Comparison of ENCODE assay signal across 16 cellular contexts in genomic region chr5:141713616-141714309, GRCh38. TPM values are rescaled to one million over a fixed set of nuclear protein-coding genes. Genes with fewer than 3 reads are reported as not detected.
DNase-seq lines count a peak whose midpoint lies in the region; ATAC-seq and TF ChIP-seq lines count a peak whose summit lies in the region.
"Had no signal": no experiment of that assay in that cellular context is flagged by ENCODE, and none has a peak within 500 bp of the region (broad histone marks: within the 10 kb centered on the region; RNA-seq: fewer than 3 reads in every experiment).

No MANE protein-coding gene starts in this region.

- H3K4me1 Mint-ChIP-seq in HFFc6 (ENCODE audit: low read depth) = peaks cover 20% of the 10 kb centered on the region
- H3K4me1 Mint-ChIP-seq in activated T-cell treated with anti-CD3 and anti-CD28 coated beads, Interleukin-2, amount 50 U/mL, for 4 hours (ENCODE audit: low read depth) = no peaks in the 10 kb centered on the region
- H3K4me1 Mint-ChIP-seq: naive thymus-derived CD8-positive, alpha-beta T cell had no signal

- H3K36me3 Mint-ChIP-seq in HFFc6 (ENCODE audit: low read depth) = no peaks in the 10 kb centered on the region
- no peaks in the 10 kb centered on the region for H3K36me3 Mint-ChIP-seq in activated T-cell treated with anti-CD3 and anti-CD28 coated beads, Interleukin-2, amount 50 U/mL, for 4 hours (ENCODE audit: insufficient read depth)
- H3K36me3 Mint-ChIP-seq: naive thymus-derived CD8-positive, alpha-beta T cell had no signal

- peaks cover 31% of the 10 kb centered on the region for H3K27me3 Mint-ChIP-seq in HFFc6 (ENCODE audit: insufficient read depth)
- H3K27me3 Mint-ChIP-seq in activated T-cell treated with anti-CD3 and anti-CD28 coated beads, Interleukin-2, amount 50 U/mL, for 4 hours (ENCODE audit: low read depth) = peaks cover 16% of the 10 kb centered on the region

- DNase-seq in HFFc6 = peak; percentile 10
- peak; percentile 65 for DNase-seq in RPMI7951 (ENCODE audit: low read depth)
- DNase-seq in foreskin melanocyte = peak; percentile 13
- peak; percentile 71 for DNase-seq in retinal pigment epithelial cell (ENCODE audit: low read depth)
- no peak for DNase-seq in activated T-cell treated with anti-CD3 and anti-CD28 coated beads, Interleukin-2, amount 50 U/mL, for 4 hours
- DNase-seq: activated CD4-positive, alpha-beta T cell treated with anti-CD3 and anti-CD28 coated beads for 4 hours; amniotic stem cell; dorsolateral prefrontal cortex; kidney; naive thymus-derived CD8-positive, alpha-beta T cell; NCI-H1105; NCI-H510A; T-helper 2 cell had no signal

- no peak overlapping the region for H3K4me3 ChIP-seq in retinal pigment epithelial cell (ENCODE audit: low read length)
- H3K4me3 ChIP-seq: dorsolateral prefrontal cortex, HAP-1 had no signal

- TF ChIP-seq CTCF in HFFc6 (IDR thresholded peaks at IDR 0.05) (no peak), retinal pigment epithelial cell (conservative IDR thresholded peaks at IDR 0.05; ENCODE audit: low read depth, low read length) (no peak)

- no peak overlapping the region for H3K4me3 Mint-ChIP-seq in HFFc6
- H3K4me3 Mint-ChIP-seq in activated T-cell treated with anti-CD3 and anti-CD28 coated beads, Interleukin-2, amount 50 U/mL, for 4 hours = no peak overlapping the region
- H3K4me3 Mint-ChIP-seq: naive thymus-derived CD8-positive, alpha-beta T cell had no signal

- no peak overlapping the region for H3K27ac Mint-ChIP-seq in HFFc6
- H3K27ac Mint-ChIP-seq: naive thymus-derived CD8-positive, alpha-beta T cell had no signal

- ATAC-seq in activated T-cell treated with anti-CD3 and anti-CD28 coated beads, Interleukin-2, amount 50 U/mL, for 4 hours = no peak
- ATAC-seq in HG02973 (IDR thresholded peaks at IDR 0.05; ENCODE audit: unreplicated experiment) = no peak
- no peak for ATAC-seq in HG03039 (IDR thresholded peaks at IDR 0.05; ENCODE audit: unreplicated experiment)
- ATAC-seq: naive thymus-derived CD8-positive, alpha-beta T cell had no signal

- H3K9me3 Mint-ChIP-seq in HFFc6 = no peaks in the 10 kb centered on the region
- H3K9me3 Mint-ChIP-seq in activated T-cell treated with anti-CD3 and anti-CD28 coated beads, Interleukin-2, amount 50 U/mL, for 4 hours = no peaks in the 10 kb centered on the region
- H3K9me3 Mint-ChIP-seq: naive thymus-derived CD8-positive, alpha-beta T cell had no signal

RNA-seq across cellular contexts. Expression of gene ARAP3, which starts 31.7 kb away (rescaled TPM):
- total RNA-seq in HFFc6 (2021; fragmentation: NEBNext Ultra II Directional; extraction: Animal tissue kit (Norgen Biotek cat#: 25700)) = 10 to 100 TPM in 5 of 6 experiments, 1 to 10 TPM in 1; 9.0 to 14.7 (median 13.2) TPM
- 5.3 and 5.4 TPM in 2 replicates for total RNA-seq in RPMI7951 (2014; rRNA removed; shearing (Covaris generic))
- 1 to 10 TPM in 2 of 3 donors, under 1 TPM in 1; 0.56 to 2.0 (median 1.1) TPM for total RNA-seq in activated T-cell treated with anti-CD3 and anti-CD28 coated beads, Interleukin-2, amount 50 U/mL, for 4 hours
